21 cellular contexts compared by ENCODE assay signal in the genomic region with DNA sequence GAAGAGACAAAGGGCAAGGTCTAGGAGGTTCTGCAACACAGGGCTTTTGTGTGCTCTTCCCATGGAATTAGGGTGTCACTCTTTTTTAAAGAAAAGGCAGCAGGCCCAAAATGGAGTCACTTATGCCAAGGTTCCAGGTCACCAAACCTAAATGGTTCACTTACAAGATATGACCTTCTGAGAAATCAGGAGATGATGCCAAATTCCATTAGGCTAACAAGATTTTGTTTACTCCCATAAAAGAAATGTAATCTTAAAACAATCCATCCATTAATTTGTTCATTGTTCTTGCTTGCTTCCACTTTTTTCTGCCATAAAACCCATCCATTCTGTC.
A peak's percentile ranks its signal among the peaks of the same experiment; 100 is the strongest.
DNase-seq lines count a peak whose midpoint lies in the region; ATAC-seq, FAIRE-seq and TF ChIP-seq lines count a peak whose summit lies in the region.
"Had no signal": no experiment of that assay in that cellular context is flagged by ENCODE, and none has a peak within 500 bp of the region (broad histone marks: within the 10 kb centered on the region; RNA-seq: fewer than 3 reads in every experiment).

No MANE protein-coding gene starts in this region.

- in situ Hi-C loops in IMR-90 (cut with MboI; ENCODE audit: low sequenced_read_pairs), result no loop called here

- no peaks in the 10 kb centered on the region for H3K36me3 ChIP-seq in ACC112 (ENCODE audit: insufficient read depth, low read length)
- no peaks in the 10 kb centered on the region for H3K36me3 ChIP-seq in IMR-90 (ENCODE audit: control insufficient read depth, insufficient read depth, low read length)
- H3K36me3 ChIP-seq in astrocyte (ENCODE audit: insufficient read depth, low read length), result no peaks in the 10 kb centered on the region
- no peaks in the 10 kb centered on the region for H3K36me3 ChIP-seq in endothelial cell of umbilical vein (ENCODE audit: control insufficient read depth in 2 of 2, extremely low read depth in 1 of 2, insufficient read depth in 2 of 2, low read length in 2 of 2)
- H3K36me3 ChIP-seq: BE2C, HAP-1 had no signal

- DNase-seq in IMR-90 (no peak), astrocyte (ENCODE audit: low read depth) (no peak), endothelial cell of umbilical vein (ENCODE audit: low read depth, low spot score) (no peak), HCEC 1CT (no peak), middle frontal gyrus (ENCODE audit: extremely low spot score, low spot score) (no peak)
- no peak for DNase-seq in stimulated activated naive CD4-positive, alpha-beta T cell treated with Interleukin-2 at 50 U/mL for 16 hours (lab: John Stamatoyannopoulos, UW)
- DNase-seq: AML-193; BE2C; CD4-positive, alpha-beta T cell; CD8-positive, alpha-beta memory T cell; DMS53; DMS79 treated with DMSO at 0.1 percent for 48 hours; GF-D8; GOT3 had no signal

- H2AK5ac ChIP-seq in IMR-90 (ENCODE audit: low read depth, low read length), result no peak overlapping the region

- H4K8ac ChIP-seq in IMR-90 (ENCODE audit: low read depth in 2 of 2, low read length in 2 of 2), result no peak overlapping the region

- BruUV-seq in IMR-90 (replicated peaks; lab: Mats Ljungman, UMichigan), result no TSS peak
- BruUV-seq in endothelial cell of umbilical vein (replicated peaks; lab: Mats Ljungman, UMichigan), result no TSS peak

- no peaks in the 10 kb centered on the region for H3K27me3 Mint-ChIP-seq in astrocyte (ENCODE audit: low read depth, unreplicated experiment)
- H3K27me3 Mint-ChIP-seq: CD4-positive, alpha-beta T cell had no signal

- H3K79me2 ChIP-seq in ACC112 (ENCODE audit: control insufficient read depth, insufficient read depth, low read length, unreplicated experiment) (no peaks in the 10 kb centered on the region), astrocyte (ENCODE audit: insufficient read depth, low read length) (no peaks in the 10 kb centered on the region), endothelial cell of umbilical vein (ENCODE audit: control insufficient read depth, insufficient read depth, low read length) (no peaks in the 10 kb centered on the region)

- FAIRE-seq in astrocyte (lab: Jason Lieb, UNC) (peak; percentile 9), endothelial cell of umbilical vein (lab: Jason Lieb, UNC) (no peak)
- FAIRE-seq: GM12891, GM18507 had no signal

- H3K9me3 ChIP-seq in IMR-90 (ENCODE audit: control insufficient read depth, insufficient read depth, low read length) (no peaks in the 10 kb centered on the region), astrocyte (ENCODE audit: insufficient read depth, low read depth, low read length) (no peaks in the 10 kb centered on the region), endothelial cell of umbilical vein (replicated peaks; ENCODE audit: control insufficient read depth, insufficient read depth, low read length) (no peaks in the 10 kb centered on the region)
- H3K9me3 ChIP-seq: BE2C; BLaER1 treated with 17β-estradiol and CSF1 and Interleukin-3, amounts not matched to agents 10 nM and 100 nM; HAP-1 had no signal

- H3K27ac ChIP-seq in ACC112 (ENCODE audit: low read depth, low read length), result peak overlapping the region; percentile 1; the same call in 1 of the 2 replicates
- no peak overlapping the region for H3K27ac ChIP-seq in IMR-90 (ENCODE audit: insufficient read depth, low read length)
- H3K27ac ChIP-seq in astrocyte (ENCODE audit: low read depth, low read length), result peak overlapping the region; percentile 64
- peak overlapping the region; percentile 19 for H3K27ac ChIP-seq in endothelial cell of umbilical vein (ENCODE audit: insufficient read depth, low read depth, low read length)
- H3K27ac ChIP-seq: BLaER1 treated with 17β-estradiol and CSF1 and Interleukin-3, amounts not matched to agents 10 nM and 100 nM had no signal

- H3K4me1 Mint-ChIP-seq in astrocyte (ENCODE audit: low read depth, unreplicated experiment), result peaks cover 2% of the 10 kb centered on the region
- H3K4me1 Mint-ChIP-seq: CD14-positive monocyte; CD8-positive, alpha-beta memory T cell had no signal

- no peak overlapping the region for H2BK120ac ChIP-seq in IMR-90 (ENCODE audit: low read depth, low read length)

- 0 out of 2 replicates have a peak, but pooled peaks have one; percentile 21 for ATAC-seq in IMR-90 (ENCODE audit: low read depth)
- ATAC-seq in HG02759 (IDR thresholded peaks at IDR 0.05; ENCODE audit: unreplicated experiment), result no peak

- H3K4me2 ChIP-seq in IMR-90 (ENCODE audit: low read depth, low read length) (no peak overlapping the region), astrocyte (ENCODE audit: low read length) (peak overlapping the region; percentile 28), endothelial cell of umbilical vein (ENCODE audit: insufficient read depth, low read length) (no peak overlapping the region)
- H3K4me2 ChIP-seq: BLaER1 treated with 17β-estradiol and CSF1 and Interleukin-3, amounts not matched to agents 10 nM and 100 nM had no signal

- no peak overlapping the region for H3K23ac ChIP-seq in IMR-90 (ENCODE audit: low read depth, low read length)

- H3K9ac ChIP-seq in IMR-90 (ENCODE audit: low read depth, low read length), result no peak overlapping the region
- H3K9ac ChIP-seq in astrocyte (ENCODE audit: low read length), result no peak overlapping the region
- no peak overlapping the region for H3K9ac ChIP-seq in endothelial cell of umbilical vein (replicated peaks; ENCODE audit: extremely low read depth, insufficient read depth, low read length)
- H3K9ac ChIP-seq: BLaER1 treated with 17β-estradiol and CSF1 and Interleukin-3, amounts not matched to agents 10 nM and 100 nM had no signal

- dilution Hi-C loops in IMR-90 (cut with HindIII; ENCODE audit: low sequenced_read_pairs, unreplicated experiment) (no loop called here), endothelial cell of umbilical vein (cut with MboI; ENCODE audit: extremely low pct_ligation_motif_present, low sequenced_read_pairs) (no loop called here)

- no peaks in the 10 kb centered on the region for H3K9me3 Mint-ChIP-seq in astrocyte (ENCODE audit: unreplicated experiment)
- H3K9me3 Mint-ChIP-seq: CD14-positive monocyte; CD4-positive, alpha-beta T cell; CD8-positive, alpha-beta memory T cell had no signal

- no peak for TF ChIP-seq RAD21 in IMR-90 (IDR thresholded peaks at IDR 0.05; ENCODE audit: low read length)

- no peak overlapping the region for H2BK20ac ChIP-seq in IMR-90 (ENCODE audit: low read depth, low read length)

- no peaks in the 10 kb centered on the region for H3K79me1 ChIP-seq in IMR-90 (ENCODE audit: low read depth in 1 of 2, low read length in 2 of 2)

- no peak overlapping the region for H3K4ac ChIP-seq in IMR-90 (ENCODE audit: low read depth, low read length)

- H3K14ac ChIP-seq in IMR-90 (replicated peaks; ENCODE audit: low read depth, low read length), result no peak overlapping the region

- no peak overlapping the region for H3K56ac ChIP-seq in IMR-90 (ENCODE audit: extremely low read depth, insufficient read depth, low read length)

- no peak overlapping the region for H4K91ac ChIP-seq in IMR-90 (ENCODE audit: insufficient read depth, low read depth, low read length)

- no peak overlapping the region for H4K5ac ChIP-seq in IMR-90 (ENCODE audit: low read depth, low read length)

- H3K18ac ChIP-seq in IMR-90 (ENCODE audit: low read depth, low read length), result no peak overlapping the region

- H3K4me3 ChIP-seq in ACC112 (ENCODE audit: low read depth, low read length) (no peak overlapping the region), IMR-90 (ENCODE audit: insufficient read depth, low read depth, low read length) (no peak overlapping the region), astrocyte (ENCODE audit: insufficient read depth, low read depth, low read length) (no peak overlapping the region), endothelial cell of umbilical vein (replicated peaks in 1 of 3; ENCODE audit: insufficient read depth in 1 of 3, low read depth in 1 of 3, low read length in 3 of 3) (no peak overlapping the region)
- H3K4me3 ChIP-seq: BLaER1 treated with 17β-estradiol and CSF1 and Interleukin-3, amounts not matched to agents 10 nM and 100 nM; HAP-1 had no signal

- H3K27me3 ChIP-seq in ACC112 (ENCODE audit: insufficient read depth, low read length) (no peaks in the 10 kb centered on the region), IMR-90 (ENCODE audit: control insufficient read depth, insufficient read depth, low read length) (no peaks in the 10 kb centered on the region), astrocyte (ENCODE audit: insufficient read depth, low read length) (no peaks in the 10 kb centered on the region), endothelial cell of umbilical vein (ENCODE audit: control insufficient read depth in 2 of 2, insufficient read depth in 2 of 2, low read length in 2 of 2) (no peaks in the 10 kb centered on the region)
- H3K27me3 ChIP-seq: BLaER1 treated with 17β-estradiol and CSF1 and Interleukin-3, amounts not matched to agents 10 nM and 100 nM had no signal

- H2BK5ac ChIP-seq in IMR-90 (ENCODE audit: low read depth, low read length, poor library complexity, severe bottlenecking), result no peak overlapping the region

- H4K20me1 ChIP-seq in IMR-90 (ENCODE audit: insufficient read depth, low read length) (no peaks in the 10 kb centered on the region), astrocyte (ENCODE audit: insufficient read depth, low read length) (no peaks in the 10 kb centered on the region), endothelial cell of umbilical vein (replicated peaks; ENCODE audit: control insufficient read depth, extremely low read depth, insufficient read depth, low read length) (no peaks in the 10 kb centered on the region)
- H4K20me1 ChIP-seq: BLaER1 treated with 17β-estradiol and CSF1 and Interleukin-3, amounts not matched to agents 10 nM and 100 nM had no signal

- CTCF ChIA-PET in IMR-90 (lab: Yijun Ruan, JAX) (interaction anchor here (0.6 to 1.3 kb wide), 2 partner anchors 10 to 521 kb away, joined by 3 to 4 read pairs; no protein-coding TSS in a partner anchor), endothelial cell of umbilical vein (lab: Charles Lee) (interaction anchor here (0.8 kb wide), 1 partner anchor 12 kb away, joined by 7 read pairs; no protein-coding TSS in a partner anchor)

- no peak overlapping the region for H2AFZ ChIP-seq in ACC112 (ENCODE audit: low read length, unreplicated experiment)
- H2AFZ ChIP-seq in IMR-90 (replicated peaks; ENCODE audit: low read length, poor library complexity), result no peak overlapping the region
- no peak overlapping the region for H2AFZ ChIP-seq in astrocyte (ENCODE audit: low read depth, low read length)
- H2AFZ ChIP-seq in endothelial cell of umbilical vein (ENCODE audit: low read depth, low read length), result no peak overlapping the region

- H2AK9ac ChIP-seq in IMR-90 (replicated peaks; ENCODE audit: low read depth, low read length, poor library complexity), result no peak overlapping the region

- POLR2A ChIA-PET in IMR-90 (lab: Charles Lee; ENCODE audit: unreplicated experiment), result no interaction called here
- POLR2A ChIA-PET in endothelial cell of umbilical vein (lab: Charles Lee), result no interaction called here

- no peak overlapping the region for H3K27ac Mint-ChIP-seq in astrocyte (ENCODE audit: unreplicated experiment)
- H3K27ac Mint-ChIP-seq: CD14-positive monocyte; CD4-positive, alpha-beta T cell had no signal

- H3K9me1 ChIP-seq in IMR-90 (ENCODE audit: insufficient read depth, low read length), result no peaks in the 10 kb centered on the region
- H3K9me1 ChIP-seq in endothelial cell of umbilical vein (replicated peaks; ENCODE audit: control insufficient read depth, extremely low read depth, insufficient read depth, low read length), result no peaks in the 10 kb centered on the region

- no peak overlapping the region for H2BK15ac ChIP-seq in IMR-90 (ENCODE audit: low read depth, low read length)

- TF ChIP-seq CTCF in IMR-90 (conservative IDR thresholded peaks at IDR 0.05; ENCODE audit: low read depth, low read length) (no peak), astrocyte (IDR thresholded peaks at IDR 0.05; ENCODE audit: insufficient read depth, low read depth, low read length) (no peak), endothelial cell of umbilical vein (IDR thresholded peaks at IDR 0.05; ENCODE audit: extremely low read depth in 1 of 2, insufficient read depth in 1 of 2, low read depth in 1 of 2, low read length in 2 of 2) (no peak)

- peaks cover 16% of the 10 kb centered on the region for H3K4me1 ChIP-seq in ACC112 (ENCODE audit: control insufficient read depth, insufficient read depth, low read length, unreplicated experiment)
- 0 out of 2 replicates have a peak, but pooled peaks cover 1% of the 10 kb centered on the region for H3K4me1 ChIP-seq in IMR-90 (ENCODE audit: control insufficient read depth, insufficient read depth, low read length)
- peaks cover 14% of the 10 kb centered on the region for H3K4me1 ChIP-seq in astrocyte (ENCODE audit: insufficient read depth, low read length)
- peaks cover 16% of the 10 kb centered on the region for H3K4me1 ChIP-seq in endothelial cell of umbilical vein (ENCODE audit: control insufficient read depth, extremely low read depth, insufficient read depth, low read length)
- H3K4me1 ChIP-seq: BLaER1 treated with 17β-estradiol and CSF1 and Interleukin-3, amounts not matched to agents 10 nM and 100 nM; HAP-1 had no signal

- no peaks in the 10 kb centered on the region for H3K36me3 Mint-ChIP-seq in astrocyte (ENCODE audit: low read depth, unreplicated experiment)

- intact Hi-C loops in IMR-90 (cut with micrococcal nuclease) (no loop called here), endothelial cell of umbilical vein (cut with micrococcal nuclease) (loop anchor here (5.0 kb wide), 1 partner anchor 155 kb away; no protein-coding TSS in a partner anchor)

- TF ChIP-seq POLR2A in IMR-90 (IDR thresholded peaks at IDR 0.05; ENCODE audit: low read depth, low read length) (no peak), endothelial cell of umbilical vein (IDR thresholded peaks at IDR 0.05; ENCODE audit: low read depth, low read length) (no peak)

- no peak overlapping the region for H3K4me3 Mint-ChIP-seq in astrocyte (ENCODE audit: unreplicated experiment)
- H3K4me3 Mint-ChIP-seq: CD14-positive monocyte; CD4-positive, alpha-beta T cell; CD8-positive, alpha-beta memory T cell had no signal
